In genomic region chr6:73443555-73443954, GRCh38 we compare ENCODE assay signal across 1 cellular context.
TF ChIP-seq lines count a peak whose summit lies in the region.

No MANE protein-coding gene starts in this region.

TF ChIP-seq in GM12878, 131 proteins besides CTCF, POLR2A, EP300 and RAD21:
- TF ChIP-seq MXI1 (IDR thresholded peaks at IDR 0.05; ENCODE audit: low read depth, low read length) (no peak), RAD51 (IDR thresholded peaks at IDR 0.05) (no peak), ZZZ3 (IDR thresholded peaks at IDR 0.05; ENCODE audit: control insufficient read depth, insufficient read length, low read depth) (no peak), ZBTB40 (IDR thresholded peaks at IDR 0.05; ENCODE audit: borderline replicate concordance) (no peak), EZH2 (IDR thresholded peaks at IDR 0.05; ENCODE audit: borderline replicate concordance, control insufficient read depth, low read depth, low read length) (no peak), SIX5 (IDR thresholded peaks at IDR 0.05; ENCODE audit: low read depth, low read length, severe bottlenecking) (no peak), RFX5 (IDR thresholded peaks at IDR 0.05; ENCODE audit: low read depth, low read length) (no peak), NR2C1 (IDR thresholded peaks at IDR 0.05) (no peak), ATF2 (IDR thresholded peaks at IDR 0.05; ENCODE audit: low read length) (no peak), POLR2AphosphoS5 (IDR thresholded peaks at IDR 0.05; ENCODE audit: low read length) (no peak), POLR2AphosphoS2 (IDR thresholded peaks at IDR 0.05; ENCODE audit: low read depth, low read length) (no peak), CBFB (IDR thresholded peaks at IDR 0.05; ENCODE audit: low read depth) (no peak), SUPT20H (IDR thresholded peaks at IDR 0.05; ENCODE audit: borderline replicate concordance, control insufficient read depth, low read depth, low read length) (no peak)
TF ChIP-seq in GM12878: peak in this region for 0.
